Comparison of ENCODE assay signal across 16 cellular contexts in genomic region chr1:44827197-44828002, GRCh38. TPM values are rescaled to one million over a fixed set of nuclear protein-coding genes. Genes with fewer than 3 reads are reported as not detected.
DNase-seq lines count a peak whose midpoint lies in the region; ATAC-seq, FAIRE-seq and TF ChIP-seq lines count a peak whose summit lies in the region.
"Had no signal": no experiment of that assay in that cellular context is flagged by ENCODE, and none has a peak within 500 bp of the region (broad histone marks: within the 10 kb centered on the region; RNA-seq: fewer than 3 reads in every experiment).

No MANE protein-coding gene starts in this region.

- H3K4ac ChIP-seq in mesenchymal stem cell (ENCODE audit: low read depth in 1 of 2, low read length in 2 of 2), result no peak overlapping the region

- in situ Hi-C loops in GM12878 (cut with MboI), result no loop called here

- no peak overlapping the region for H3K27ac ChIP-seq in GM12878 (ENCODE audit: control insufficient read depth, insufficient read depth)
- no peak overlapping the region for H3K27ac ChIP-seq in mesenchymal stem cell (ENCODE audit: low read length, poor library complexity, severe bottlenecking)
- H3K27ac ChIP-seq: WERI-Rb-1 had no signal

- CTCF ChIA-PET in GM12878 (lab: Yijun Ruan, JAX), result interaction anchor here (1.1 to 2.9 kb wide), 3 partner anchors 9 to 187 kb away, joined by 3 to 14 read pairs (median 6); partner anchors contain the start of gene HECTD3
- CTCF ChIA-PET in GM10248 (lab: Yijun Ruan, JAX), result interaction anchor here (1.0 to 3.2 kb wide), 3 partner anchors 8 to 29 kb away, joined by 3 to 17 read pairs (median 4); no protein-coding TSS in a partner anchor

- H2BK120ac ChIP-seq in mesenchymal stem cell (ENCODE audit: low read depth, low read length), result no peak overlapping the region

- H3K14ac ChIP-seq in mesenchymal stem cell (ENCODE audit: low read length in 2 of 2), result no peak overlapping the region

- no peak overlapping the region for H2BK15ac ChIP-seq in mesenchymal stem cell (ENCODE audit: low read depth, poor library complexity, severe bottlenecking)

- H2AFZ ChIP-seq in GM12878 (ENCODE audit: control insufficient read depth, low read depth, low read length) (no peak overlapping the region), mesenchymal stem cell (ENCODE audit: low read depth, low read length) (no peak overlapping the region)

- BruUV-seq in GM12878 (replicated peaks; lab: Mats Ljungman, UMichigan), result no TSS peak

- H3K4me3 Mint-ChIP-seq in stimulated activated naive CD8-positive, alpha-beta T cell treated with anti-CD3 and anti-CD28 coated beads, Interleukin-15, amount 100 ng/mL, for 72 hours, result no peak overlapping the region
- H3K4me3 Mint-ChIP-seq: stimulated activated naive B cell treated with anti-CD40 and anti-IgM and Interleukin-4, amounts not matched to agents 10 μg/mL and 1 μg/mL and 100 μg/mL, for 72 hours had no signal

- H4K20me1 ChIP-seq in GM12878 (ENCODE audit: control insufficient read depth, insufficient read depth), result no peaks in the 10 kb centered on the region

- POLR2A ChIA-PET in GM12878 (lab: Charles Lee) (interaction anchor here (1.3 kb wide), 1 partner anchor 17 kb away, joined by 3 read pairs; no protein-coding TSS in a partner anchor), GM10248 (lab: Yijun Ruan, JAX) (no interaction called here)

- no peak overlapping the region for H4K8ac ChIP-seq in mesenchymal stem cell (ENCODE audit: low read length)

- no peaks in the 10 kb centered on the region for H3K79me2 ChIP-seq in GM12878 (ENCODE audit: control insufficient read depth, insufficient read depth, low read length)

- no peak overlapping the region for H3K18ac ChIP-seq in mesenchymal stem cell (ENCODE audit: low read depth in 1 of 2, low read length in 2 of 2)

- no peak overlapping the region for H2BK5ac ChIP-seq in mesenchymal stem cell (ENCODE audit: low read depth, low read length, poor library complexity, severe bottlenecking)

- no peak for TF ChIP-seq POLR2A in GM12878 (IDR thresholded peaks at IDR 0.05; ENCODE audit: low read depth, low read length)

- H3K27ac Mint-ChIP-seq in stimulated activated naive CD8-positive, alpha-beta T cell treated with anti-CD3 and anti-CD28 coated beads, Interleukin-15, amount 100 ng/mL, for 72 hours, result peak overlapping the region in 1 of 2 donors; percentile 35
- H3K27ac Mint-ChIP-seq: stimulated activated naive B cell treated with anti-CD40 and anti-IgM and Interleukin-4, amounts not matched to agents 10 μg/mL and 1 μg/mL and 100 μg/mL, for 72 hours had no signal

- H3K79me1 ChIP-seq in mesenchymal stem cell (replicated peaks; ENCODE audit: low read length, poor library complexity, severe bottlenecking), result no peaks in the 10 kb centered on the region

- no peak overlapping the region for H3K4me2 ChIP-seq in GM12878 (ENCODE audit: control insufficient read depth, insufficient read depth)
- no peak overlapping the region for H3K4me2 ChIP-seq in mesenchymal stem cell (ENCODE audit: low read length, poor library complexity, severe bottlenecking)

- H3K27me3 ChIP-seq in GM12878 (replicated peaks in 1 of 2; ENCODE audit: control insufficient read depth in 2 of 2, insufficient read depth in 2 of 2, low read length in 1 of 2), result no peaks in the 10 kb centered on the region; a peak in 1 of 4 replicates
- no peaks in the 10 kb centered on the region for H3K27me3 ChIP-seq in mesenchymal stem cell (ENCODE audit: control insufficient read depth in 1 of 2, insufficient read depth in 1 of 2, low read length in 2 of 2)
- H3K27me3 ChIP-seq: upper lobe of right lung had no signal

- H4K91ac ChIP-seq in mesenchymal stem cell (ENCODE audit: low read length), result peak overlapping the region; percentile 16

- no peak for TF ChIP-seq RAD21 in GM12878 (IDR thresholded peaks at IDR 0.05; ENCODE audit: insufficient read depth, low read depth, low read length)

- no peaks in the 10 kb centered on the region for H3K27me3 Mint-ChIP-seq in stimulated activated naive CD8-positive, alpha-beta T cell treated with anti-CD3 and anti-CD28 coated beads, Interleukin-15, amount 100 ng/mL, for 72 hours

- H2AK5ac ChIP-seq in mesenchymal stem cell (ENCODE audit: low read length, severe bottlenecking), result no peak overlapping the region

- H3K4me1 Mint-ChIP-seq in stimulated activated naive CD8-positive, alpha-beta T cell treated with anti-CD3 and anti-CD28 coated beads, Interleukin-15, amount 100 ng/mL, for 72 hours, result peaks cover 14% of the 10 kb centered on the region

- 46% methylated on average over 28 of the region's 28 CpGs for WGBS in GM12878 (ENCODE audit: insufficient coverage, insufficient replicate concordance, low lambda C conversion rate, missing lambda C conversion rate)
- 95% methylated on average over 28 of the region's 28 CpGs for WGBS in mesenchymal stem cell

- H3K4me3 ChIP-seq in GM12878 (no peak overlapping the region), mesenchymal stem cell (ENCODE audit: insufficient read depth in 1 of 2, low read depth in 1 of 2, low read length in 2 of 2) (no peak overlapping the region)
- H3K4me3 ChIP-seq: mucosa of descending colon, upper lobe of right lung had no signal

- H3K9me3 ChIP-seq in GM12878 (replicated peaks; ENCODE audit: control insufficient read depth, insufficient read depth, low read length) (no peaks in the 10 kb centered on the region), mesenchymal stem cell (ENCODE audit: control insufficient read depth, low read length) (no peaks in the 10 kb centered on the region)
- H3K9me3 ChIP-seq: mucosa of descending colon, upper lobe of right lung had no signal

- TF ChIP-seq CTCF in GM12878 (IDR thresholded peaks at IDR 0.05 in 2 of 3, conservative IDR thresholded peaks at IDR 0.05 in 1 of 3; ENCODE audit: control insufficient read depth in 2 of 3, extremely low read depth in 1 of 3, insufficient read depth in 1 of 3, low read depth in 3 of 3, low read length in 3 of 3) (0 out of 6 replicates have a peak, but pooled peaks of 1 of the 3 experiments have one; percentile 2), GM10248 (IDR thresholded peaks at IDR 0.05; ENCODE audit: control extremely low read depth, extremely low read depth, low read depth, missing control alignments) (no peak)

- H3K4me1 ChIP-seq in GM12878 (ENCODE audit: control insufficient read depth, insufficient read depth, low read length), result no peaks in the 10 kb centered on the region
- H3K4me1 ChIP-seq in mesenchymal stem cell (ENCODE audit: control insufficient read depth, insufficient read depth, low read depth, low read length), result peaks cover 6% of the 10 kb centered on the region

- SMC1A ChIA-PET in GM12878 (lab: Charles Lee; ENCODE audit: uncharacterized antibody, unreplicated experiment), result interaction anchor here (1.0 to 1.2 kb wide), 2 partner anchors 122 to 474 kb away, joined by 3 read pairs; no protein-coding TSS in a partner anchor

- RAD21 ChIA-PET in GM12878 (lab: Charles Lee; ENCODE audit: unreplicated experiment), result no interaction called here

- ATAC-seq in stimulated activated naive CD8-positive, alpha-beta T cell treated with anti-CD3 and anti-CD28 coated beads, Interleukin-15, amount 100 ng/mL, for 72 hours, result peak; percentile 34
- no peak for ATAC-seq in stimulated activated naive CD8-positive, alpha-beta T cell treated with anti-CD3 and anti-CD28 coated beads, Interleukin-15, Interleukin-2, amounts not matched to agents 100 U/mL and 50 U/mL, for 24 hours
- ATAC-seq in GM12878 (peak; percentile 71), HG03521 (IDR thresholded peaks at IDR 0.05; ENCODE audit: unreplicated experiment) (no peak)

- H3K9ac ChIP-seq in GM12878 (ENCODE audit: control insufficient read depth, insufficient read depth, low read length) (no peak overlapping the region), mesenchymal stem cell (ENCODE audit: low read length) (peak overlapping the region; percentile 74)

- H3K23ac ChIP-seq in mesenchymal stem cell (ENCODE audit: low read length in 2 of 2), result no peak overlapping the region

- H3K9me3 Mint-ChIP-seq in stimulated activated naive CD8-positive, alpha-beta T cell treated with anti-CD3 and anti-CD28 coated beads, Interleukin-15, amount 100 ng/mL, for 72 hours, result no peaks in the 10 kb centered on the region
- H3K9me3 Mint-ChIP-seq: stimulated activated naive B cell treated with anti-CD40 and anti-IgM and Interleukin-4, amounts not matched to agents 10 μg/mL and 1 μg/mL and 100 μg/mL, for 72 hours had no signal

- DNase-seq in stimulated activated naive CD8-positive, alpha-beta T cell treated with anti-CD3 and anti-CD28 coated beads, Interleukin-15, amount 100 ng/mL, for 72 hours, result no peak
- no peak for DNase-seq in stimulated activated naive CD8-positive, alpha-beta T cell treated with anti-CD3 and anti-CD28 coated beads, Interleukin-15, Interleukin-2, amounts not matched to agents 100 U/mL and 50 U/mL, for 24 hours
- DNase-seq in GM12878 (ENCODE audit: low read depth, low spot score), result no peak
- DNase-seq in mesenchymal stem cell, result no peak
- DNase-seq in GM10248 (ENCODE audit: extremely low spot score), result no peak
- no peak for DNase-seq in GM19240 (ENCODE audit: insufficient read length, low spot score)
- no peak for DNase-seq in activated gamma-delta T cell treated with Interleukin-2 at 50 U/mL for 16 hours
- DNase-seq: cortex of kidney; HCEC 1CT; stimulated activated naive B cell treated with anti-CD40 and anti-IgM and Interleukin-4, amounts not matched to agents 10 μg/mL and 1 μg/mL and 100 μg/mL, for 72 hours; WERI-Rb-1 had no signal

- no peak for TF ChIP-seq EP300 in GM12878 (IDR thresholded peaks at IDR 0.05; ENCODE audit: borderline replicate concordance in 1 of 2, control insufficient read depth in 1 of 2, low read depth in 2 of 2, low read length in 2 of 2)

- intact Hi-C loops in GM12878 (cut with micrococcal nuclease; ENCODE audit: unreplicated experiment), result no loop called here

- no peak for FAIRE-seq in GM12878 (lab: Jason Lieb, UNC)
- FAIRE-seq: astrocyte had no signal

- H3K36me3 ChIP-seq in GM12878 (ENCODE audit: control insufficient read depth in 2 of 2, insufficient read depth in 2 of 2, low read length in 1 of 2) (no peaks in the 10 kb centered on the region), mesenchymal stem cell (ENCODE audit: control insufficient read depth in 1 of 2, insufficient read depth in 2 of 2, low read depth in 1 of 2, low read length in 2 of 2) (peaks cover 0 to 3% of the 10 kb centered on the region in 2 experiments)
- H3K36me3 ChIP-seq: upper lobe of right lung, WERI-Rb-1 had no signal

- no peak overlapping the region for H2BK12ac ChIP-seq in mesenchymal stem cell (ENCODE audit: low read length in 2 of 2)

RNA-seq across cellular contexts. Expression of gene PTCH2, which starts 15.7 kb away (rescaled TPM):
- 0.47 and 0.73 TPM in 2 replicates for total RNA-seq in GM12878 (2013; cell fraction: nucleolus; rRNA removed)
- 0.11 and 0.27 TPM in 2 replicates for total RNA-seq in GM12878 (2014; rRNA removed)
- total RNA-seq in GM12878 (2014; rRNA removed; fragmentation: Illumina TruSeq; extraction: Trizol), result 7.6 and 8.4 TPM in 2 replicates
- 0.87 and 0.96 TPM in 2 replicates for total RNA-seq in GM12878 (2021)
- polyA plus RNA-seq in GM12878 (2011; ENCODE audit: low read depth), result 0.05 TPM
- 0.07 and 0.16 TPM in 2 replicates for polyA plus RNA-seq in GM12878 (2011; rRNA removed)
- 0.06 and 0.07 TPM in 2 replicates for polyA plus RNA-seq in GM12878 (2011; cell fraction: cytosol; rRNA removed)
- polyA plus RNA-seq in GM12878 (2011; cell fraction: nucleus; rRNA removed), result 0.45 and 0.64 TPM in 2 replicates
- polyA plus RNA-seq in GM12878 (2012), result 0.14 TPM in 2 replicates
- polyA plus RNA-seq in GM12878 (2014; fragmentation: Illumina TruSeq; extraction: Trizol), result 0.03 TPM in 1 of 2 replicates, not detected in the other
- polyA plus RNA-seq in GM12878 (2014; fragmentation: Nextera tagmentation; extraction: Ambion mirVana), result under 1 TPM; 0.06 to 0.18 TPM
- 0.06 and 0.09 TPM in 2 replicates for polyA plus RNA-seq in GM12878 (2014; rRNA removed)
- under 1 TPM; 0.04 to 0.33 TPM for polyA plus RNA-seq in GM12878 (2016; fragmentation: Nextera tagmentation; extraction: Ambion mirVana)
- polyA minus RNA-seq in GM12878 (2011; rRNA and poly(A)+ RNA removed), result 0.21 TPM in 1 of 2 replicates, not detected in the other
- 2.3 and 3.4 TPM in 2 replicates for polyA minus RNA-seq in GM12878 (2011; cell fraction: cytosol; rRNA and poly(A)+ RNA removed)
- 0.12 and 0.29 TPM in 2 replicates for polyA minus RNA-seq in GM12878 (2011; cell fraction: nucleus; rRNA and poly(A)+ RNA removed)
- polyA plus RNA-seq in mesenchymal stem cell (2013, experiment 1 of 2), result 0.57 TPM
- 0.70 TPM for polyA plus RNA-seq in mesenchymal stem cell (2013, experiment 2 of 2)

RNA-seq across cellular contexts. Expression of gene BTBD19, which starts 19.1 kb away (rescaled TPM):
- total RNA-seq in GM12878 (2013; cell fraction: nucleolus; rRNA removed), result 3.8 and 5.1 TPM in 2 replicates
- total RNA-seq in GM12878 (2014; rRNA removed) (0.44 and 1.1 TPM in 2 replicates), GM12878 (2014; rRNA removed; fragmentation: Illumina TruSeq; extraction: Trizol) (0.18 and 0.45 TPM in 2 replicates), GM12878 (2021) (1.6 and 2.7 TPM in 2 replicates)
- polyA plus RNA-seq in GM12878 (2011; ENCODE audit: low read depth), result 0.41 TPM
- polyA plus RNA-seq in GM12878 (2011; rRNA removed) (0.30 and 0.67 TPM in 2 replicates), GM12878 (2014; fragmentation: Illumina TruSeq; extraction: Trizol) (0.29 and 0.37 TPM in 2 replicates), GM12878 (2014; fragmentation: Nextera tagmentation; extraction: Ambion mirVana) (under 1 TPM; 0.13 to 0.40 TPM), GM12878 (2014; rRNA removed) (1.0 and 3.0 TPM in 2 replicates), GM12878 (2016; fragmentation: Nextera tagmentation; extraction: Ambion mirVana) (under 1 TPM; 0.18 to 0.23 TPM)
- polyA plus RNA-seq in GM12878 (2011; cell fraction: cytosol; rRNA removed), result 0.89 and 1.0 TPM in 2 replicates
- polyA plus RNA-seq in GM12878 (2011; cell fraction: nucleus; rRNA removed), result 3.0 and 3.1 TPM in 2 replicates
- polyA plus RNA-seq in GM12878 (2012), result 0.63 and 1.0 TPM in 2 replicates
- polyA minus RNA-seq in GM12878 (2011; rRNA and poly(A)+ RNA removed), result 0.80 and 1.2 TPM in 2 replicates
- polyA minus RNA-seq in GM12878 (2011; cell fraction: cytosol; rRNA and poly(A)+ RNA removed), result 1.1 TPM in 1 of 2 replicates, not detected in the other
- 1.6 and 3.2 TPM in 2 replicates for polyA minus RNA-seq in GM12878 (2011; cell fraction: nucleus; rRNA and poly(A)+ RNA removed)
- 22.8 TPM for polyA plus RNA-seq in mesenchymal stem cell (2013, experiment 1 of 2)
- polyA plus RNA-seq in mesenchymal stem cell (2013, experiment 2 of 2), result 20.2 TPM

RNA-seq across cellular contexts. Expression of gene DYNLT4, which starts 20.2 kb away (rescaled TPM):
- 1.3 TPM in 1 of 2 replicates, not detected in the other for total RNA-seq in GM12878 (2013; cell fraction: nucleolus; rRNA removed)
- total RNA-seq in GM12878 (2014; rRNA removed) (not detected in 2 replicates), GM12878 (2014; rRNA removed; fragmentation: Illumina TruSeq; extraction: Trizol) (not detected in 2 replicates), GM12878 (2021) (0.28 and 0.45 TPM in 2 replicates)
- not detected for polyA plus RNA-seq in GM12878 (2011; ENCODE audit: low read depth)
- polyA plus RNA-seq in GM12878 (2011; rRNA removed) (not detected in 2 replicates), GM12878 (2014; fragmentation: Illumina TruSeq; extraction: Trizol) (not detected in 2 replicates), GM12878 (2014; fragmentation: Nextera tagmentation; extraction: Ambion mirVana) (not detected), GM12878 (2014; rRNA removed) (not detected in 2 replicates), GM12878 (2016; fragmentation: Nextera tagmentation; extraction: Ambion mirVana) (under 1 TPM in 1 of 2 experiments, not detected in 1; 0.23 TPM)
- polyA plus RNA-seq in GM12878 (2011; cell fraction: cytosol; rRNA removed), result 0.10 TPM in 1 of 2 replicates, not detected in the other
- 0.22 TPM in 1 of 2 replicates, not detected in the other for polyA plus RNA-seq in GM12878 (2011; cell fraction: nucleus; rRNA removed)
- not detected in 2 replicates for polyA plus RNA-seq in GM12878 (2012)
- polyA minus RNA-seq in GM12878 (2011; rRNA and poly(A)+ RNA removed), result not detected in 2 replicates
- not detected in 2 replicates for polyA minus RNA-seq in GM12878 (2011; cell fraction: cytosol; rRNA and poly(A)+ RNA removed)
- polyA minus RNA-seq in GM12878 (2011; cell fraction: nucleus; rRNA and poly(A)+ RNA removed), result 0.57 and 0.60 TPM in 2 replicates
- 0.08 TPM for polyA plus RNA-seq in mesenchymal stem cell (2013, experiment 1 of 2)
- polyA plus RNA-seq in mesenchymal stem cell (2013, experiment 2 of 2), result 0.11 TPM
- total RNA-seq: upper lobe of right lung had no signal

RNA-seq across cellular contexts. Expression of gene PLK3, which starts 27.2 kb away (rescaled TPM):
- 46.1 and 49.0 TPM in 2 replicates for total RNA-seq in GM12878 (2013; cell fraction: nucleolus; rRNA removed)
- total RNA-seq in GM12878 (2014; rRNA removed), result 19.9 and 23.1 TPM in 2 replicates
- total RNA-seq in GM12878 (2014; rRNA removed; fragmentation: Illumina TruSeq; extraction: Trizol), result 8.1 and 9.0 TPM in 2 replicates
- 16.5 and 20.9 TPM in 2 replicates for total RNA-seq in GM12878 (2021)
- 5.7 TPM for polyA plus RNA-seq in GM12878 (2011; ENCODE audit: low read depth)
- 6.4 and 11.6 TPM in 2 replicates for polyA plus RNA-seq in GM12878 (2011; rRNA removed)
- 15.5 and 18.4 TPM in 2 replicates for polyA plus RNA-seq in GM12878 (2011; cell fraction: cytosol; rRNA removed)
- polyA plus RNA-seq in GM12878 (2011; cell fraction: nucleus; rRNA removed), result 86.8 and 98.6 TPM in 2 replicates
- 12.9 and 13.7 TPM in 2 replicates for polyA plus RNA-seq in GM12878 (2012)
- 5.4 and 9.3 TPM in 2 replicates for polyA plus RNA-seq in GM12878 (2014; fragmentation: Illumina TruSeq; extraction: Trizol)
- polyA plus RNA-seq in GM12878 (2014; fragmentation: Nextera tagmentation; extraction: Ambion mirVana), result 1 to 10 TPM; 1.5 to 1.9 TPM
- 23.2 and 29.2 TPM in 2 replicates for polyA plus RNA-seq in GM12878 (2014; rRNA removed)
- 10 to 100 TPM; 12.5 to 17.5 TPM for polyA plus RNA-seq in GM12878 (2016; fragmentation: Nextera tagmentation; extraction: Ambion mirVana)
- 10.7 and 18.8 TPM in 2 replicates for polyA minus RNA-seq in GM12878 (2011; rRNA and poly(A)+ RNA removed)
- 7.9 and 8.8 TPM in 2 replicates for polyA minus RNA-seq in GM12878 (2011; cell fraction: cytosol; rRNA and poly(A)+ RNA removed)
- polyA minus RNA-seq in GM12878 (2011; cell fraction: nucleus; rRNA and poly(A)+ RNA removed), result 30.6 and 52.9 TPM in 2 replicates
- polyA plus RNA-seq in mesenchymal stem cell (2013, experiment 1 of 2), result 28.1 TPM
- polyA plus RNA-seq in mesenchymal stem cell (2013, experiment 2 of 2), result 26.8 TPM

RNA-seq across cellular contexts. Expression of gene BEST4, which starts 39.4 kb away (rescaled TPM):
- total RNA-seq in GM12878 (2013; cell fraction: nucleolus; rRNA removed), result 0.48 and 0.83 TPM in 2 replicates
- total RNA-seq in GM12878 (2014; rRNA removed) (0.65 and 0.85 TPM in 2 replicates), GM12878 (2014; rRNA removed; fragmentation: Illumina TruSeq; extraction: Trizol) (0.40 and 0.46 TPM in 2 replicates), GM12878 (2021) (1.3 and 1.5 TPM in 2 replicates)
- polyA plus RNA-seq in GM12878 (2011; ENCODE audit: low read depth), result 0.20 TPM
- polyA plus RNA-seq in GM12878 (2011; rRNA removed) (0.08 TPM in 1 of 2 replicates, not detected in the other), GM12878 (2014; fragmentation: Illumina TruSeq; extraction: Trizol) (0.38 and 0.73 TPM in 2 replicates), GM12878 (2014; fragmentation: Nextera tagmentation; extraction: Ambion mirVana) (under 1 TPM; 0.06 to 0.20 TPM), GM12878 (2014; rRNA removed) (0.76 and 0.94 TPM in 2 replicates), GM12878 (2016; fragmentation: Nextera tagmentation; extraction: Ambion mirVana) (under 1 TPM; 0.43 to 0.98 TPM)
- polyA plus RNA-seq in GM12878 (2011; cell fraction: cytosol; rRNA removed), result 0.03 and 0.16 TPM in 2 replicates
- polyA plus RNA-seq in GM12878 (2011; cell fraction: nucleus; rRNA removed), result 0.22 TPM in 2 replicates
- 0.76 and 1.2 TPM in 2 replicates for polyA plus RNA-seq in GM12878 (2012)
- polyA minus RNA-seq in GM12878 (2011; rRNA and poly(A)+ RNA removed), result 0.10 TPM in 1 of 2 replicates, not detected in the other
- not detected in 2 replicates for polyA minus RNA-seq in GM12878 (2011; cell fraction: cytosol; rRNA and poly(A)+ RNA removed)
- 0.19 TPM in 1 of 2 replicates, not detected in the other for polyA minus RNA-seq in GM12878 (2011; cell fraction: nucleus; rRNA and poly(A)+ RNA removed)
- 0.10 TPM for polyA plus RNA-seq in mesenchymal stem cell (2013, experiment 1 of 2)
- polyA plus RNA-seq in mesenchymal stem cell (2013, experiment 2 of 2), result 0.05 TPM
- total RNA-seq: astrocyte, RPMI7951, upper lobe of right lung had no signal

Comparison
In these comparisons a context has a peak if more than half of its experiments do, and no peak if none do; other contexts are left out.
1. ATAC-seq: peak in stimulated activated naive CD8-positive, alpha-beta T cell treated with anti-CD3 and anti-CD28 coated beads, Interleukin-15, amount 100 ng/mL, for 72 hours (single experiment) and GM12878 (single experiment); none in stimulated activated naive CD8-positive, alpha-beta T cell treated with anti-CD3 and anti-CD28 coated beads, Interleukin-15, Interleukin-2, amounts not matched to agents 100 U/mL and 50 U/mL, for 24 hours (single experiment) and HG03521 (single experiment).